In the genomic region with DNA sequence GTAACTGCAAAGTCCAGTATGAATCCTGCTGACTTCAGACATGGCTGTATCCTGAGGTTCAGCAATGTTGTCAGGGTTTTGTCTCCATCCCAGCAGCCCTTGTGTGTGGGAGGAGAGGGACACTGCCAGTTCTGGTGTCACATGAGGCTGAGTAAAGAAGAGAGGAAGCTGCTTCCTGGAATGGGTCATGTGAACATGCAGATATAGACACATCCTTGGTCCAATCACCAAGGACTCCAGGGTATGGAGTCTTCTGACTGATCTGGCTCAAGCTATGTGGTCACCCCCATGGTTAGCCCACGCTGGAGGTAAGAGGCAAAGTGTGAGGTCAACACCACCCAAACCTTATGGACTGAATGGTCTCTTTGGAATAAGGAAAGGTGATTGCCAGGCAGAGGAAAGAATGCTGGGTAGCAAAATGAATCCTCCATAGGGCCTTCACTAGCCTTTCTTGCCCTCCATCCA, we compare ENCODE assay signal across 10 cellular contexts.
DNase-seq lines count a peak whose midpoint lies in the region; ATAC-seq and TF ChIP-seq lines count a peak whose summit lies in the region.
"Had no signal": no experiment of that assay in that cellular context is flagged by ENCODE, and none has a peak within 500 bp of the region (broad histone marks: within the 10 kb centered on the region; RNA-seq: fewer than 3 reads in every experiment).

No MANE protein-coding gene starts in this region.

- H3K9me3 Mint-ChIP-seq in osteocyte (ENCODE audit: unreplicated experiment), result no peaks in the 10 kb centered on the region

- no peak for DNase-seq in DND-41
- peak; percentile 86 for DNase-seq in MV-4-11 (lab: John Stamatoyannopoulos, UW)
- peak; percentile 57 for DNase-seq in fibroblast of gingiva (ENCODE audit: low read depth)
- no peak for DNase-seq in osteocyte (ENCODE audit: extremely low spot score, unreplicated experiment)
- no peak for DNase-seq in stimulated activated CD4-positive, alpha-beta T cell treated with anti-CD3 and anti-CD28 coated beads, Interleukin-15, amount 100 ng/mL, for 24 hours
- DNase-seq: activated gamma-delta T cell treated with Interleukin-2 at 50 U/mL for 16 hours had no signal

- no peaks in the 10 kb centered on the region for H3K36me3 Mint-ChIP-seq in osteocyte (ENCODE audit: unreplicated experiment)

- no peaks in the 10 kb centered on the region for H3K9me3 ChIP-seq in DND-41 (ENCODE audit: insufficient read depth, low read length, severe bottlenecking)
- H3K9me3 ChIP-seq: SJSA1 had no signal

- ATAC-seq in DND-41 (ENCODE audit: insufficient read depth, low read depth), result peak; percentile 62
- ATAC-seq in GM21825 (IDR thresholded peaks at IDR 0.05; ENCODE audit: unreplicated experiment), result no peak
- ATAC-seq in HG03135 (IDR thresholded peaks at IDR 0.05; ENCODE audit: unreplicated experiment), result no peak
- ATAC-seq in GM18873 (IDR thresholded peaks at IDR 0.05; ENCODE audit: low FRiP score, unreplicated experiment), result no peak

- no peaks in the 10 kb centered on the region for H3K27me3 Mint-ChIP-seq in osteocyte (ENCODE audit: unreplicated experiment)

- H4K20me1 ChIP-seq in DND-41 (ENCODE audit: insufficient read depth, low read length), result no peaks in the 10 kb centered on the region; the same call in 1 of the 2 replicates

- peak overlapping the region; percentile 24; the same call in 1 of the 2 replicates for H2AFZ ChIP-seq in DND-41 (ENCODE audit: low read depth, low read length)

- H3K4me3 ChIP-seq in DND-41 (ENCODE audit: low read depth in 1 of 2, low read length in 2 of 2), result no peak overlapping the region
- H3K4me3 ChIP-seq: SJSA1 had no signal

- no peak overlapping the region for H3K9ac ChIP-seq in DND-41 (ENCODE audit: low read depth, low read length)

- no peaks in the 10 kb centered on the region for H3K36me3 ChIP-seq in DND-41 (ENCODE audit: insufficient read depth, low read length)
- H3K36me3 ChIP-seq: SJSA1 had no signal

- peak overlapping the region; percentile 31 for H3K27ac Mint-ChIP-seq in osteocyte (ENCODE audit: unreplicated experiment)

- no peak overlapping the region for H3K27ac ChIP-seq in DND-41 (ENCODE audit: low read length)
- H3K27ac ChIP-seq: SJSA1 had no signal

- H3K4me2 ChIP-seq in DND-41 (ENCODE audit: insufficient read depth, low read length), result no peak overlapping the region

- H3K79me2 ChIP-seq in DND-41 (ENCODE audit: insufficient read depth, low read length), result no peaks in the 10 kb centered on the region

- peaks cover 28% of the 10 kb centered on the region for H3K4me1 Mint-ChIP-seq in osteocyte (ENCODE audit: unreplicated experiment)

- no peak overlapping the region for H3K4me3 Mint-ChIP-seq in osteocyte (ENCODE audit: unreplicated experiment)

- no peak for TF ChIP-seq CTCF in DND-41 (IDR thresholded peaks at IDR 0.05; ENCODE audit: borderline replicate concordance, extremely low read depth, low read length, poor library complexity, severe bottlenecking)
- TF ChIP-seq CTCF in osteocyte (IDR thresholded peaks at IDR 0.05), result no peak

- peaks cover 5% of the 10 kb centered on the region; the same call in 1 of the 2 replicates for H3K4me1 ChIP-seq in DND-41 (ENCODE audit: insufficient read depth, low read length)

- H3K27me3 ChIP-seq in DND-41 (ENCODE audit: insufficient read depth, low read length, poor library complexity), result no peaks in the 10 kb centered on the region
- H3K27me3 ChIP-seq: SJSA1 had no signal

Comparison
In these comparisons a context has a peak if more than half of its experiments do, and no peak if none do; other contexts are left out.
1. DNase-seq: peak in MV-4-11 (single experiment) and fibroblast of gingiva (single experiment); none in DND-41 (single experiment), osteocyte (single experiment) and stimulated activated CD4-positive, alpha-beta T cell treated with anti-CD3 and anti-CD28 coated beads, Interleukin-15, amount 100 ng/mL, for 24 hours (single experiment).